Comparison of ENCODE assay signal across 11 cellular contexts in genomic region chr17:42274273-42274542, GRCh38.
A peak's percentile ranks its signal among the peaks of the same experiment; 100 is the strongest.
DNase-seq lines count a peak whose midpoint lies in the region; ATAC-seq and TF ChIP-seq lines count a peak whose summit lies in the region.
"Had no signal": no experiment of that assay in that cellular context is flagged by ENCODE, and none has a peak within 500 bp of the region (broad histone marks: within the 10 kb centered on the region; RNA-seq: fewer than 3 reads in every experiment).

No MANE protein-coding gene starts in this region.

- DNase-seq in NB4 (ENCODE audit: low read depth) (no peak), NCI-H2196 (lab: John Stamatoyannopoulos, UW; ENCODE audit: unreplicated experiment) (no peak), cerebellar nuclear complex (lab: John Stamatoyannopoulos, UW) (no peak)
- DNase-seq in effector memory CD4-positive, alpha-beta T cell: no peak
- no peak for DNase-seq in stimulated activated naive CD4-positive, alpha-beta T cell treated with Interleukin-2 at 50 U/mL for 16 hours (lab: John Stamatoyannopoulos, UW)
- DNase-seq: KG1, NCI-H446 treated with DMSO at 0.1 percent for 48 hours, SIG-M5 had no signal

- H3K27ac ChIP-seq in DOHH2 (ENCODE audit: low read depth, low read length) (0 out of 2 replicates have a peak overlapping the region, but pooled peaks have one; percentile 29), parathyroid adenoma (no peak overlapping the region)
- H3K27ac ChIP-seq in effector memory CD4-positive, alpha-beta T cell (ENCODE audit: insufficient read depth, low read length, poor library complexity, severe bottlenecking): peak overlapping the region; percentile 79

- no peak for TF ChIP-seq POLR2A in NB4 (IDR thresholded peaks at IDR 0.05; ENCODE audit: extremely low read depth, insufficient read length)

- H3K4me1 ChIP-seq in DOHH2 (ENCODE audit: control insufficient read depth, low read length) (peaks cover 66% of the 10 kb centered on the region), parathyroid adenoma (peaks cover 6% of the 10 kb centered on the region)
- H3K4me1 ChIP-seq in effector memory CD4-positive, alpha-beta T cell (ENCODE audit: control insufficient read depth, insufficient read depth, low read length, poor library complexity, severe bottlenecking): peaks cover 21% of the 10 kb centered on the region

- no peaks in the 10 kb centered on the region for H3K27me3 ChIP-seq in DOHH2 (ENCODE audit: control insufficient read depth, low read length)
- no peaks in the 10 kb centered on the region for H3K27me3 ChIP-seq in effector memory CD4-positive, alpha-beta T cell (replicated peaks; ENCODE audit: control insufficient read depth, insufficient read depth, low read length, poor library complexity, severe bottlenecking)
- no peaks in the 10 kb centered on the region for H3K27me3 ChIP-seq in parathyroid adenoma (ENCODE audit: control insufficient read depth, insufficient read depth, low read length)

- H4K20me1 ChIP-seq in DOHH2 (ENCODE audit: control insufficient read depth, insufficient read depth, low read depth, low read length): no peaks in the 10 kb centered on the region

- H3K79me2 ChIP-seq in DOHH2 (ENCODE audit: control insufficient read depth, low read length): peaks cover 67% of the 10 kb centered on the region
- peaks cover 14% of the 10 kb centered on the region for H3K79me2 ChIP-seq in parathyroid adenoma

- H3K9me3 ChIP-seq in DOHH2 (ENCODE audit: control insufficient read depth, insufficient read depth, low read length): no peaks in the 10 kb centered on the region
- no peaks in the 10 kb centered on the region for H3K9me3 ChIP-seq in effector memory CD4-positive, alpha-beta T cell (ENCODE audit: control insufficient read depth, low read length)
- H3K9me3 ChIP-seq in parathyroid adenoma (ENCODE audit: control insufficient read depth, low read length): no peaks in the 10 kb centered on the region

- H3F3A ChIP-seq in DOHH2 (ENCODE audit: control insufficient read depth, insufficient read depth): peaks cover 14% of the 10 kb centered on the region

- ATAC-seq in HG02852 (IDR thresholded peaks at IDR 0.05; ENCODE audit: unreplicated experiment): no peak

- TF ChIP-seq CTCF in DOHH2 (IDR thresholded peaks at IDR 0.05; ENCODE audit: low read depth, low read length, poor library complexity, severe bottlenecking) (no peak), NB4 (IDR thresholded peaks at IDR 0.05; ENCODE audit: low read depth, low read length) (no peak), parathyroid adenoma (IDR thresholded peaks at IDR 0.05) (no peak)

- H3K4me3 ChIP-seq in DOHH2 (ENCODE audit: low read length) (peak overlapping the region; percentile 93), NB4 (ENCODE audit: low read depth, low read length) (peak overlapping the region; percentile 66), parathyroid adenoma (ENCODE audit: low read depth, low read length) (no peak overlapping the region)
- H3K4me3 ChIP-seq in effector memory CD4-positive, alpha-beta T cell (ENCODE audit: insufficient read depth, low read depth, low read length, poor library complexity, severe bottlenecking): peak overlapping the region; percentile 85

- H3K36me3 ChIP-seq in DOHH2 (ENCODE audit: control insufficient read depth, low read length) (peaks cover 17% of the 10 kb centered on the region), parathyroid adenoma (ENCODE audit: control insufficient read depth, insufficient read depth, low read length) (no peaks in the 10 kb centered on the region)
- no peaks in the 10 kb centered on the region for H3K36me3 ChIP-seq in effector memory CD4-positive, alpha-beta T cell (ENCODE audit: control insufficient read depth, insufficient read depth, low read length)

- no peak overlapping the region for H2AFZ ChIP-seq in parathyroid adenoma

- H3K9ac ChIP-seq in parathyroid adenoma: no peak overlapping the region

- H3K9me2 ChIP-seq in DOHH2 (replicated peaks; ENCODE audit: control insufficient read depth, low read length): no peaks in the 10 kb centered on the region

- peak overlapping the region; percentile 93 for H3K4me2 ChIP-seq in DOHH2 (ENCODE audit: low read length)
- H3K4me2 ChIP-seq in parathyroid adenoma (ENCODE audit: low read length): peak overlapping the region; percentile 4
